1 cellular context compared by ENCODE assay signal in the genomic region with DNA sequence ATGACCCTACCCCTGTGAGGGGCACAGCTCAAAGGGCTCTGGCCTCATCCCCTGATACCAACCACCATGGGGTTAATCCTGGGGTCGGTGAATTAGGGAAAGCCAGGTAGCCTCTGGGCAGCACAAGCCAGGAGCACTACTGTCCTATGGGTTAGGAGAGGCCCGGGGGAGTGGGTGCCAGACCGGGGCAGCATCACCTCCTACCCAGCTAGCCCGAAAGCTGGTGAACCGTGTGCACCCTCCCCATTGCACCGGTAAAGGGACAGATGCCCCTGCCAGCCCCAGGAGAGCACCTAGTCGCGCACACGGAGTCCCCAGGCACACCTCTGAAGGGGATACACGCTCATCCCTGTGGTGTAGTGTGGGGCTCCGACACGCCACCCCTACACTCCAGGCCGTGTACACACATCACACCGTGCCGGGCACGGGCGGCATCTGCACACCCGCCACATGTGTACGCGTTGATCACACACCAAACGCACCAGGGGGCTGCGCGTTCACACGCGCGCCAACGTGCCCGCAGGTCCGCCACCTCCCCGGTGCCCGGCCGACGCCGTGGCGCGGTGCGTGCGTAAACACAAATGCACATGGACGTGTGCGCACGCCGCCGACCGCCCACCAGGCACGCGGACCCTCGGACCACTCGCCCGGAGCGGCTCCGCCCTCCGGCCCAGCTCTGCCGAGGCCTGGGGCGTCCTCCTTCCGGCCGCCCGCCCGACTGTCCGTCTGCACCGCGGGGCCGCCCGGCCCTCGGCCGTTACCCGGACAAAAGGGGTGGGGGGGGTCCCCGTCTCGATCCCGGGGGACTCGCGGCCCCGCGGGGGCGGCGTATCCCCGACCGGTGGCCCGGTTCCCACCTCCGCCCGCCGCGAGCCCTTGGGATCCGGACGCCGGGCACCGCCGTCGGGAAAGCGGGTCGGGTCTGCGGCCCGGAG.
TF ChIP-seq lines count a peak whose summit lies in the region.

No MANE protein-coding gene starts in this region.

TF ChIP-seq in HEK293, 187 proteins besides CTCF, POLR2A, EP300 and RAD21 (continued from another document):
- TF ChIP-seq, protein P1, sequence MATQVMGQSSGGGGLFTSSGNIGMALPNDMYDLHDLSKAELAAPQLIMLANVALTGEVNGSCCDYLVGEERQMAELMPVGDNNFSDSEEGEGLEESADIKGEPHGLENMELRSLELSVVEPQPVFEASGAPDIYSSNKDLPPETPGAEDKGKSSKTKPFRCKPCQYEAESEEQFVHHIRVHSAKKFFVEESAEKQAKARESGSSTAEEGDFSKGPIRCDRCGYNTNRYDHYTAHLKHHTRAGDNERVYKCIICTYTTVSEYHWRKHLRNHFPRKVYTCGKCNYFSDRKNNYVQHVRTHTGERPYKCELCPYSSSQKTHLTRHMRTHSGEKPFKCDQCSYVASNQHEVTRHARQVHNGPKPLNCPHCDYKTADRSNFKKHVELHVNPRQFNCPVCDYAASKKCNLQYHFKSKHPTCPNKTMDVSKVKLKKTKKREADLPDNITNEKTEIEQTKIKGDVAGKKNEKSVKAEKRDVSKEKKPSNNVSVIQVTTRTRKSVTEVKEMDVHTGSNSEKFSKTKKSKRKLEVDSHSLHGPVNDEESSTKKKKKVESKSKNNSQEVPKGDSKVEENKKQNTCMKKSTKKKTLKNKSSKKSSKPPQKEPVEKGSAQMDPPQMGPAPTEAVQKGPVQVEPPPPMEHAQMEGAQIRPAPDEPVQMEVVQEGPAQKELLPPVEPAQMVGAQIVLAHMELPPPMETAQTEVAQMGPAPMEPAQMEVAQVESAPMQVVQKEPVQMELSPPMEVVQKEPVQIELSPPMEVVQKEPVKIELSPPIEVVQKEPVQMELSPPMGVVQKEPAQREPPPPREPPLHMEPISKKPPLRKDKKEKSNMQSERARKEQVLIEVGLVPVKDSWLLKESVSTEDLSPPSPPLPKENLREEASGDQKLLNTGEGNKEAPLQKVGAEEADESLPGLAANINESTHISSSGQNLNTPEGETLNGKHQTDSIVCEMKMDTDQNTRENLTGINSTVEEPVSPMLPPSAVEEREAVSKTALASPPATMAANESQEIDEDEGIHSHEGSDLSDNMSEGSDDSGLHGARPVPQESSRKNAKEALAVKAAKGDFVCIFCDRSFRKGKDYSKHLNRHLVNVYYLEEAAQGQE (tag by site-specific recombination; IDR thresholded peaks at IDR 0.05), result 0 out of 2 replicates have a peak, but pooled peaks have one; percentile 34
- TF ChIP-seq ZXDB (tag by site-specific recombination; IDR thresholded peaks at IDR 0.05), result peak; percentile 55; the same call in 1 of the 2 replicates
- TF ChIP-seq, protein P2, sequence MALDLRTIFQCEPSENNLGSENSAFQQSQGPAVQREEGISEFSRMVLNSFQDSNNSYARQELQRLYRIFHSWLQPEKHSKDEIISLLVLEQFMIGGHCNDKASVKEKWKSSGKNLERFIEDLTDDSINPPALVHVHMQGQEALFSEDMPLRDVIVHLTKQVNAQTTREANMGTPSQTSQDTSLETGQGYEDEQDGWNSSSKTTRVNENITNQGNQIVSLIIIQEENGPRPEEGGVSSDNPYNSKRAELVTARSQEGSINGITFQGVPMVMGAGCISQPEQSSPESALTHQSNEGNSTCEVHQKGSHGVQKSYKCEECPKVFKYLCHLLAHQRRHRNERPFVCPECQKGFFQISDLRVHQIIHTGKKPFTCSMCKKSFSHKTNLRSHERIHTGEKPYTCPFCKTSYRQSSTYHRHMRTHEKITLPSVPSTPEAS (tag by site-specific recombination; IDR thresholded peaks at IDR 0.05), result no peak
- TF ChIP-seq, protein P3, sequence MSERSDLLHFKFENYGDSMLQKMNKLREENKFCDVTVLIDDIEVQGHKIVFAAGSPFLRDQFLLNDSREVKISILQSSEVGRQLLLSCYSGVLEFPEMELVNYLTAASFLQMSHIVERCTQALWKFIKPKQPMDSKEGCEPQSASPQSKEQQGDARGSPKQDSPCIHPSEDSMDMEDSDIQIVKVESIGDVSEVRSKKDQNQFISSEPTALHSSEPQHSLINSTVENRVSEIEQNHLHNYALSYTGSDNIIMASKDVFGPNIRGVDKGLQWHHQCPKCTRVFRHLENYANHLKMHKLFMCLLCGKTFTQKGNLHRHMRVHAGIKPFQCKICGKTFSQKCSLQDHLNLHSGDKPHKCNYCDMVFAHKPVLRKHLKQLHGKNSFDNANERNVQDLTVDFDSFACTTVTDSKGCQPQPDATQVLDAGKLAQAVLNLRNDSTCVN (tag by site-specific recombination; optimal IDR thresholded peaks at IDR 0.05), result peak; percentile 97
